In the genomic region with DNA sequence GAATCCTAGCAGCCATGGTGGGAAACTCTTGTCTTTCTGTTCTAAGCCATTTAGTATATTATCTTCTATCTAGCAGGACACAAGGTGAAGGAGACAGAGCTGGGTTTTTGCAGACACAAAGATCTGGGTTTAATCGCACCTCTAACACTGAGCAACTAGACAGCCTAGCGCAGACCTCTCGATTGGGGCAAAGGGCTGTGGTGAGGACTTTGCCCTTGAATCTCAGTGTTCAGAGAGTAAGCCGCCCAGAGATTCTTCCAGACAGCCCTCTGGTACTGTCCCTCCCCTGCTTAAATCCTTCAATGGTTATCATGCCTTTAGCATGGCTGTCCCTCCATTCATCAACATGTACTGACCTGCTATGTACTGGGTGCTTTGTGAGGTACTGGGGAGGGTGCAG, we compare ENCODE assay signal across 22 cellular contexts.
"Had no signal": no experiment of that assay in that cellular context is flagged by ENCODE, and none has a peak within 500 bp of the region (broad histone marks: within the 10 kb centered on the region; RNA-seq: fewer than 3 reads in every experiment).

No MANE protein-coding gene starts in this region.

- H3K36me3 ChIP-seq: ascending aorta, esophagus muscularis mucosa, tibial artery had no signal

- H3K9me3 Mint-ChIP-seq: activated CD4-positive, alpha-beta T cell treated with anti-CD3 and anti-CD28 coated beads, Interleukin-2, amount 10 ng/mL, durations not matched to agents 7 days and 5 days; activated naive CD4-positive, alpha-beta T cell treated with anti-CD3 and anti-CD28 coated beads, Interleukin-2, amount 10 ng/mL, durations not matched to agents 7 days and 5 days; activated naive CD8-positive, alpha-beta T cell treated with anti-CD3 and anti-CD28 coated beads, Interleukin-2, amount 50 U/mL, for 24 hours; mesothelial cell of epicardium had no signal

- H3K27ac ChIP-seq: ascending aorta, esophagus muscularis mucosa, tibial artery had no signal

- H3K9me3 ChIP-seq: ascending aorta, esophagus muscularis mucosa, tibial artery had no signal

- DNase-seq: activated CD4-positive, alpha-beta T cell treated with anti-CD3 and anti-CD28 coated beads, Interleukin-2, amount 10 ng/mL, durations not matched to agents 7 days and 5 days; activated CD8-positive, alpha-beta memory T cell treated with anti-CD3 and anti-CD28 coated beads, Interleukin-2, amount 50 U/mL, for 4 hours; activated CD8-positive, alpha-beta T cell treated with anti-CD3 and anti-CD28 coated beads, Interleukin-2, amount 10 ng/mL, durations not matched to agents 7 days and 5 days; activated effector memory CD4-positive, alpha-beta T cell treated with Interleukin-2 at 50 U/mL for 16 hours; activated naive CD4-positive, alpha-beta T cell treated with anti-CD3 and anti-CD28 coated beads, Interleukin-2, amount 10 ng/mL, durations not matched to agents 7 days and 5 days; activated naive CD8-positive, alpha-beta T cell treated with anti-CD3 and anti-CD28 coated beads, Interleukin-2, amount 50 U/mL, for 24 hours; activated T-cell treated with anti-CD3 and anti-CD28 coated beads, Interleukin-2, amount 50 U/mL, for 48 hours; cortex of kidney; effector CD4-positive, alpha-beta T cell; occipital lobe; posterior cingulate gyrus; stimulated activated CD4-positive, alpha-beta T cell treated with anti-CD3 and anti-CD28 coated beads, Interleukin-12 subunit alpha, Interleukin-12 subunit beta, amount 100 ng/mL, for 4 hours; stimulated activated CD4-positive, alpha-beta T cell treated with anti-CD3 and anti-CD28 coated beads, Interleukin-1b, Interleukin-23, amount 100 ng/mL, for 48 hours; stimulated activated CD8-positive, alpha-beta memory T cell treated with anti-CD3 and anti-CD28 coated beads, Interleukin-4, amount 100 ng/mL, for 48 hours; stimulated activated naive CD4-positive, alpha-beta T cell treated with Interleukin-2 at 50 U/mL for 16 hours; T1000; tibial artery had no signal

- H3K27me3 ChIP-seq: ascending aorta, esophagus muscularis mucosa, tibial artery had no signal

- ATAC-seq: activated CD4-positive, CD25-positive, alpha-beta regulatory T cell treated with anti-CD3 and anti-CD28 coated beads, Interleukin-2, amount 50 U/mL, for 24 hours; activated CD8-positive, alpha-beta T cell treated with anti-CD3 and anti-CD28 coated beads, Interleukin-2, amount 10 ng/mL, durations not matched to agents 7 days and 5 days; activated naive CD8-positive, alpha-beta T cell treated with anti-CD3 and anti-CD28 coated beads, Interleukin-2, amount 50 U/mL, for 24 hours had no signal

- H3K4me1 ChIP-seq: ascending aorta, esophagus muscularis mucosa, tibial artery had no signal

- H3K4me3 ChIP-seq: ascending aorta, esophagus muscularis mucosa, lung, tibial artery had no signal

- H3K4me3 Mint-ChIP-seq: activated CD4-positive, alpha-beta T cell treated with anti-CD3 and anti-CD28 coated beads, Interleukin-2, amount 10 ng/mL, durations not matched to agents 7 days and 5 days; activated CD8-positive, alpha-beta T cell treated with anti-CD3 and anti-CD28 coated beads, Interleukin-2, amount 10 ng/mL, durations not matched to agents 7 days and 5 days; activated naive CD4-positive, alpha-beta T cell treated with anti-CD3 and anti-CD28 coated beads, Interleukin-2, amount 10 ng/mL, durations not matched to agents 7 days and 5 days; activated naive CD8-positive, alpha-beta T cell treated with anti-CD3 and anti-CD28 coated beads, Interleukin-2, amount 50 U/mL, for 24 hours; mesothelial cell of epicardium had no signal

- H3K27ac Mint-ChIP-seq: activated CD4-positive, alpha-beta T cell treated with anti-CD3 and anti-CD28 coated beads, Interleukin-2, amount 10 ng/mL, durations not matched to agents 7 days and 5 days; activated CD8-positive, alpha-beta T cell treated with anti-CD3 and anti-CD28 coated beads, Interleukin-2, amount 10 ng/mL, durations not matched to agents 7 days and 5 days; activated naive CD4-positive, alpha-beta T cell treated with anti-CD3 and anti-CD28 coated beads, Interleukin-2, amount 10 ng/mL, durations not matched to agents 7 days and 5 days; activated naive CD8-positive, alpha-beta T cell treated with anti-CD3 and anti-CD28 coated beads, Interleukin-2, amount 50 U/mL, for 24 hours; mesothelial cell of epicardium had no signal

- H3K27me3 Mint-ChIP-seq: activated CD4-positive, alpha-beta T cell treated with anti-CD3 and anti-CD28 coated beads, Interleukin-2, amount 10 ng/mL, durations not matched to agents 7 days and 5 days; activated naive CD8-positive, alpha-beta T cell treated with anti-CD3 and anti-CD28 coated beads, Interleukin-2, amount 50 U/mL, for 24 hours had no signal

- H3K36me3 Mint-ChIP-seq: activated naive CD4-positive, alpha-beta T cell treated with anti-CD3 and anti-CD28 coated beads, Interleukin-2, amount 10 ng/mL, durations not matched to agents 7 days and 5 days; mesothelial cell of epicardium had no signal

- H3K4me1 Mint-ChIP-seq: activated CD4-positive, alpha-beta T cell treated with anti-CD3 and anti-CD28 coated beads, Interleukin-2, amount 10 ng/mL, durations not matched to agents 7 days and 5 days; activated naive CD4-positive, alpha-beta T cell treated with anti-CD3 and anti-CD28 coated beads, Interleukin-2, amount 10 ng/mL, durations not matched to agents 7 days and 5 days; activated naive CD8-positive, alpha-beta T cell treated with anti-CD3 and anti-CD28 coated beads, Interleukin-2, amount 50 U/mL, for 24 hours; mesothelial cell of epicardium had no signal
